In genomic region chr1:225447649-225448048, GRCh38 we compare ENCODE assay signal across 11 cellular contexts. TPM values are rescaled to one million over a fixed set of nuclear protein-coding genes. Genes with fewer than 3 reads are reported as not detected.
DNase-seq lines count a peak whose midpoint lies in the region; ATAC-seq and TF ChIP-seq lines count a peak whose summit lies in the region.
"Had no signal": no experiment of that assay in that cellular context is flagged by ENCODE, and none has a peak within 500 bp of the region (broad histone marks: within the 10 kb centered on the region; RNA-seq: fewer than 3 reads in every experiment).

No MANE protein-coding gene starts in this region.

- no peak for ATAC-seq in HG03095 (IDR thresholded peaks at IDR 0.05; ENCODE audit: unreplicated experiment)
- no peak for ATAC-seq in HG03439 (IDR thresholded peaks at IDR 0.05; ENCODE audit: unreplicated experiment)
- ATAC-seq in HG02678 (IDR thresholded peaks at IDR 0.05; ENCODE audit: unreplicated experiment), result no peak

- intact Hi-C loops in Calu3 (cut with micrococcal nuclease; ENCODE audit: unreplicated experiment) (no loop called here), ascending aorta (cut with DNase I) (loop anchor here (2.0 kb wide), 1 partner anchor 19 kb away; the partner anchor contains the start of gene LBR)

- BruUV-seq in Calu3 (replicated peaks; lab: Mats Ljungman, UMichigan), result no TSS peak

- no peak overlapping the region for H3K4me3 Mint-ChIP-seq in Calu3 (ENCODE audit: low read depth, unreplicated experiment)

- CTCF ChIA-PET in Calu3 (lab: Charles Lee), result no interaction called here

- H3K9me3 Mint-ChIP-seq in Calu3 (ENCODE audit: low read depth, unreplicated experiment), result no peaks in the 10 kb centered on the region

- no peak overlapping the region for H3K9ac ChIP-seq in rectal smooth muscle tissue (ENCODE audit: low read length)

- H3K4me1 Mint-ChIP-seq in Calu3 (ENCODE audit: low read depth, unreplicated experiment), result peaks cover 89% of the 10 kb centered on the region

- TF ChIP-seq CTCF in Calu3 (IDR thresholded peaks at IDR 0.05; ENCODE audit: unreplicated experiment), result no peak
- TF ChIP-seq CTCF in ascending aorta (IDR thresholded peaks at IDR 0.05), result no peak

- H3K36me3 ChIP-seq in ascending aorta, result no peaks in the 10 kb centered on the region
- no peaks in the 10 kb centered on the region for H3K36me3 ChIP-seq in rectal smooth muscle tissue (ENCODE audit: control insufficient read depth, insufficient read depth, low read length)

- H3K27me3 ChIP-seq in ascending aorta (no peaks in the 10 kb centered on the region), rectal smooth muscle tissue (ENCODE audit: control insufficient read depth, insufficient read depth, low read length) (no peaks in the 10 kb centered on the region)

- H3K36me3 Mint-ChIP-seq in Calu3 (ENCODE audit: insufficient read depth, unreplicated experiment), result peaks cover 55% of the 10 kb centered on the region

- H3K27ac ChIP-seq in ascending aorta, result peak overlapping the region; percentile 37 to 49
- H3K27ac ChIP-seq in rectal smooth muscle tissue (ENCODE audit: low read depth, low read length), result peak overlapping the region; percentile 99

- H3K4me3 ChIP-seq in ascending aorta (peak overlapping the region; percentile 9 to 47), rectal smooth muscle tissue (ENCODE audit: low read length) (peak overlapping the region; percentile 37)

- DNase-seq in Calu3 (no peak), ascending aorta (ENCODE audit: low spot score in 2 of 2) (no peak), hippocampal formation (lab: John Stamatoyannopoulos, UW) (peak; percentile 68 to 78), retina (no peak)
- DNase-seq: activated naive CD4-positive, alpha-beta T cell; NCI-H1436; SIG-M5 had no signal

- peaks cover 0 to 9% of the 10 kb centered on the region in 2 donors for H3K4me1 ChIP-seq in ascending aorta
- H3K4me1 ChIP-seq in rectal smooth muscle tissue (ENCODE audit: control insufficient read depth, insufficient read depth, low read length), result peaks cover 58% of the 10 kb centered on the region

- H3K27me3 Mint-ChIP-seq in Calu3 (ENCODE audit: unreplicated experiment), result no peaks in the 10 kb centered on the region

- H3K9me3 ChIP-seq in ascending aorta, result no peaks in the 10 kb centered on the region

- peak overlapping the region; percentile 92 for H3K27ac Mint-ChIP-seq in Calu3 (ENCODE audit: unreplicated experiment)

RNA-seq across cellular contexts. Expression of gene LBR, which starts 19.8 kb away (rescaled TPM):
- total RNA-seq in Calu3 (2022), result 172 and 183 TPM in 2 replicates
- 21.1 TPM for total RNA-seq in ascending aorta

Comparison
In these comparisons a context has a peak if more than half of its experiments do, and no peak if none do; other contexts are left out.
1. DNase-seq: peak in hippocampal formation (2 of 2); none in Calu3 (single experiment), ascending aorta (0 of 2) and retina (single experiment).